In the genomic region with DNA sequence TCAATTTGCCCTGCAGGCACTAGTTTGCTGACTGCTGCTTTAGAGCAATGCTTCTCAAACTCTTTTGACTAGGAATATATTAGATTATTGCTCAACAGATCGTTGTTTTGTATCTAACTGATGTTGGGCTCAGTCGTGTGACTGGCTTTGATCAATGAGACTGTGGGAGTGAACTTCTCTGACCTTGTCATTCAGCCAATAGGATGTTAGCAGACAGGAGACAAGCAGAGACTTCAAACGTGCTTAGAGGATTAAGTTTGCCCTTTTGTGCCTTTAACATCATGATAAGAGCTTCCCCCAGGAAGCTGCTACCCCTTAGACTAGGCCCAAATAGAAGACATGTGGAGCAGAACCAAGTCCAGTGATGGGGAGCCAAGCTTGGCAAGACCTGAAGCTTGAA, we compare ENCODE assay signal across 1 cellular context.
A peak's percentile ranks its signal among the peaks of the same experiment; 100 is the strongest.
TF ChIP-seq lines count a peak whose summit lies in the region.

No MANE protein-coding gene starts in this region.

TF ChIP-seq in HepG2, 621 proteins besides CTCF, POLR2A, EP300 and RAD21 (continued from another document and continues in another):
- TF ChIP-seq, protein P1, sequence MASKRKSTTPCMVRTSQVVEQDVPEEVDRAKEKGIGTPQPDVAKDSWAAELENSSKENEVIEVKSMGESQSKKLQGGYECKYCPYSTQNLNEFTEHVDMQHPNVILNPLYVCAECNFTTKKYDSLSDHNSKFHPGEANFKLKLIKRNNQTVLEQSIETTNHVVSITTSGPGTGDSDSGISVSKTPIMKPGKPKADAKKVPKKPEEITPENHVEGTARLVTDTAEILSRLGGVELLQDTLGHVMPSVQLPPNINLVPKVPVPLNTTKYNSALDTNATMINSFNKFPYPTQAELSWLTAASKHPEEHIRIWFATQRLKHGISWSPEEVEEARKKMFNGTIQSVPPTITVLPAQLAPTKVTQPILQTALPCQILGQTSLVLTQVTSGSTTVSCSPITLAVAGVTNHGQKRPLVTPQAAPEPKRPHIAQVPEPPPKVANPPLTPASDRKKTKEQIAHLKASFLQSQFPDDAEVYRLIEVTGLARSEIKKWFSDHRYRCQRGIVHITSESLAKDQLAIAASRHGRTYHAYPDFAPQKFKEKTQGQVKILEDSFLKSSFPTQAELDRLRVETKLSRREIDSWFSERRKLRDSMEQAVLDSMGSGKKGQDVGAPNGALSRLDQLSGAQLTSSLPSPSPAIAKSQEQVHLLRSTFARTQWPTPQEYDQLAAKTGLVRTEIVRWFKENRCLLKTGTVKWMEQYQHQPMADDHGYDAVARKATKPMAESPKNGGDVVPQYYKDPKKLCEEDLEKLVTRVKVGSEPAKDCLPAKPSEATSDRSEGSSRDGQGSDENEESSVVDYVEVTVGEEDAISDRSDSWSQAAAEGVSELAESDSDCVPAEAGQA (IDR thresholded peaks at IDR 0.05; ENCODE audit: low read depth): no peak
- TF ChIP-seq, protein P1 (CRISPR knock-in tag; IDR thresholded peaks at IDR 0.05; ENCODE audit: borderline replicate concordance): no peak
- no peak for TF ChIP-seq ZNF891 (CRISPR knock-in tag; IDR thresholded peaks at IDR 0.05)
- TF ChIP-seq MTF1 (CRISPR knock-in tag; IDR thresholded peaks at IDR 0.05): no peak
- TF ChIP-seq ZNF549 (CRISPR knock-in tag; IDR thresholded peaks at IDR 0.05): no peak
- no peak for TF ChIP-seq ZNF7 (CRISPR knock-in tag; IDR thresholded peaks at IDR 0.05)
- no peak for TF ChIP-seq ZNF44 (CRISPR knock-in tag; IDR thresholded peaks at IDR 0.05)
- TF ChIP-seq, protein P2, sequence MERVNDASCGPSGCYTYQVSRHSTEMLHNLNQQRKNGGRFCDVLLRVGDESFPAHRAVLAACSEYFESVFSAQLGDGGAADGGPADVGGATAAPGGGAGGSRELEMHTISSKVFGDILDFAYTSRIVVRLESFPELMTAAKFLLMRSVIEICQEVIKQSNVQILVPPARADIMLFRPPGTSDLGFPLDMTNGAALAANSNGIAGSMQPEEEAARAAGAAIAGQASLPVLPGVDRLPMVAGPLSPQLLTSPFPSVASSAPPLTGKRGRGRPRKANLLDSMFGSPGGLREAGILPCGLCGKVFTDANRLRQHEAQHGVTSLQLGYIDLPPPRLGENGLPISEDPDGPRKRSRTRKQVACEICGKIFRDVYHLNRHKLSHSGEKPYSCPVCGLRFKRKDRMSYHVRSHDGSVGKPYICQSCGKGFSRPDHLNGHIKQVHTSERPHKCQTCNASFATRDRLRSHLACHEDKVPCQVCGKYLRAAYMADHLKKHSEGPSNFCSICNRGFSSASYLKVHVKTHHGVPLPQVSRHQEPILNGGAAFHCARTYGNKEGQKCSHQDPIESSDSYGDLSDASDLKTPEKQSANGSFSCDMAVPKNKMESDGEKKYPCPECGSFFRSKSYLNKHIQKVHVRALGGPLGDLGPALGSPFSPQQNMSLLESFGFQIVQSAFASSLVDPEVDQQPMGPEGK (CRISPR knock-in tag; IDR thresholded peaks at IDR 0.05): peak; percentile 54; the same call in 1 of the 2 replicates
- no peak for TF ChIP-seq ZBTB39 (CRISPR knock-in tag; IDR thresholded peaks at IDR 0.05)
- no peak for TF ChIP-seq CBX2 (IDR thresholded peaks at IDR 0.05; ENCODE audit: low read depth, low read length)
- no peak for TF ChIP-seq CBX2 (CRISPR knock-in tag; IDR thresholded peaks at IDR 0.05; ENCODE audit: low read depth)
- no peak for TF ChIP-seq ZMAT3 (CRISPR knock-in tag; conservative IDR thresholded peaks at IDR 0.05)
- TF ChIP-seq ZNF282 (IDR thresholded peaks at IDR 0.05; ENCODE audit: partially characterized antibody): no peak
- 0 out of 2 replicates have a peak, but pooled peaks have one; percentile 38 for TF ChIP-seq MED1 (CRISPR knock-in tag; IDR thresholded peaks at IDR 0.05)
- TF ChIP-seq FOXP1 (IDR thresholded peaks at IDR 0.05): no peak
- peak; percentile 56; the same call in 1 of the 2 replicates for TF ChIP-seq FOXP1 (CRISPR knock-in tag; IDR thresholded peaks at IDR 0.05)
- no peak for TF ChIP-seq ZNF788 (CRISPR knock-in tag; IDR thresholded peaks at IDR 0.05; ENCODE audit: borderline replicate concordance)
- TF ChIP-seq ZNF343 (CRISPR knock-in tag; IDR thresholded peaks at IDR 0.05): no peak
- TF ChIP-seq, protein P3, sequence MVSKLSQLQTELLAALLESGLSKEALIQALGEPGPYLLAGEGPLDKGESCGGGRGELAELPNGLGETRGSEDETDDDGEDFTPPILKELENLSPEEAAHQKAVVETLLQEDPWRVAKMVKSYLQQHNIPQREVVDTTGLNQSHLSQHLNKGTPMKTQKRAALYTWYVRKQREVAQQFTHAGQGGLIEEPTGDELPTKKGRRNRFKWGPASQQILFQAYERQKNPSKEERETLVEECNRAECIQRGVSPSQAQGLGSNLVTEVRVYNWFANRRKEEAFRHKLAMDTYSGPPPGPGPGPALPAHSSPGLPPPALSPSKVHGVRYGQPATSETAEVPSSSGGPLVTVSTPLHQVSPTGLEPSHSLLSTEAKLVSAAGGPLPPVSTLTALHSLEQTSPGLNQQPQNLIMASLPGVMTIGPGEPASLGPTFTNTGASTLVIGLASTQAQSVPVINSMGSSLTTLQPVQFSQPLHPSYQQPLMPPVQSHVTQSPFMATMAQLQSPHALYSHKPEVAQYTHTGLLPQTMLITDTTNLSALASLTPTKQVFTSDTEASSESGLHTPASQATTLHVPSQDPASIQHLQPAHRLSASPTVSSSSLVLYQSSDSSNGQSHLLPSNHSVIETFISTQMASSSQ (IDR thresholded peaks at IDR 0.05; ENCODE audit: low read depth): no peak; the same call in 1 of the 2 replicates
- TF ChIP-seq, protein P3 (CRISPR knock-in tag; IDR thresholded peaks at IDR 0.05; ENCODE audit: borderline replicate concordance): peak; percentile 66; the same call in 1 of the 2 replicates
- no peak for TF ChIP-seq ZNF292 (CRISPR knock-in tag; IDR thresholded peaks at IDR 0.05; ENCODE audit: borderline replicate concordance, low read depth)
- TF ChIP-seq JARID2 (CRISPR knock-in tag; IDR thresholded peaks at IDR 0.05; ENCODE audit: insufficient replicate concordance): no peak
- TF ChIP-seq HMG20A (CRISPR knock-in tag; IDR thresholded peaks at IDR 0.05; ENCODE audit: borderline replicate concordance): peak; percentile 44; the same call in 1 of the 2 replicates
- TF ChIP-seq, protein P4, sequence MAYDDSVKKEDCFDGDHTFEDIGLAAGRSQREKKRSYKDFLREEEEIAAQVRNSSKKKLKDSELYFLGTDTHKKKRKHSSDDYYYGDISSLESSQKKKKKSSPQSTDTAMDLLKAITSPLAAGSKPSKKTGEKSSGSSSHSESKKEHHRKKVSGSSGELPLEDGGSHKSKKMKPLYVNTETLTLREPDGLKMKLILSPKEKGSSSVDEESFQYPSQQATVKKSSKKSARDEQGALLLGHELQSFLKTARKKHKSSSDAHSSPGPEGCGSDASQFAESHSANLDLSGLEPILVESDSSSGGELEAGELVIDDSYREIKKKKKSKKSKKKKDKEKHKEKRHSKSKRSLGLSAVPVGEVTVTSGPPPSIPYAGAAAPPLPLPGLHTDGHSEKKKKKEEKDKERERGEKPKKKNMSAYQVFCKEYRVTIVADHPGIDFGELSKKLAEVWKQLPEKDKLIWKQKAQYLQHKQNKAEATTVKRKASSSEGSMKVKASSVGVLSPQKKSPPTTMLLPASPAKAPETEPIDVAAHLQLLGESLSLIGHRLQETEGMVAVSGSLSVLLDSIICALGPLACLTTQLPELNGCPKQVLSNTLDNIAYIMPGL (CRISPR knock-in tag; IDR thresholded peaks at IDR 0.05; ENCODE audit: borderline replicate concordance in 1 of 2, low read depth in 1 of 2): no peak
- TF ChIP-seq AHR (CRISPR knock-in tag; IDR thresholded peaks at IDR 0.05): no peak
- TF ChIP-seq, protein P5, sequence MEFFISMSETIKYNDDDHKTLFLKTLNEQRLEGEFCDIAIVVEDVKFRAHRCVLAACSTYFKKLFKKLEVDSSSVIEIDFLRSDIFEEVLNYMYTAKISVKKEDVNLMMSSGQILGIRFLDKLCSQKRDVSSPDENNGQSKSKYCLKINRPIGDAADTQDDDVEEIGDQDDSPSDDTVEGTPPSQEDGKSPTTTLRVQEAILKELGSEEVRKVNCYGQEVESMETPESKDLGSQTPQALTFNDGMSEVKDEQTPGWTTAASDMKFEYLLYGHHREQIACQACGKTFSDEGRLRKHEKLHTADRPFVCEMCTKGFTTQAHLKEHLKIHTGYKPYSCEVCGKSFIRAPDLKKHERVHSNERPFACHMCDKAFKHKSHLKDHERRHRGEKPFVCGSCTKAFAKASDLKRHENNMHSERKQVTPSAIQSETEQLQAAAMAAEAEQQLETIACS (CRISPR knock-in tag; IDR thresholded peaks at IDR 0.05): no peak
- TF ChIP-seq MYC (CRISPR knock-in tag; IDR thresholded peaks at IDR 0.05; ENCODE audit: borderline replicate concordance): no peak
- TF ChIP-seq ZNF558 (CRISPR knock-in tag; IDR thresholded peaks at IDR 0.05; ENCODE audit: borderline replicate concordance): no peak
- no peak for TF ChIP-seq HNRNPH1 (optimal IDR thresholded peaks at IDR 0.05; ENCODE audit: low read depth, low read length)
- no peak for TF ChIP-seq ZNF768 (CRISPR knock-in tag; IDR thresholded peaks at IDR 0.05)
- no peak for TF ChIP-seq ZNF10 (CRISPR knock-in tag; IDR thresholded peaks at IDR 0.05; ENCODE audit: borderline replicate concordance, low read depth)
- TF ChIP-seq RFX3 (CRISPR knock-in tag; IDR thresholded peaks at IDR 0.05): no peak
- no peak for TF ChIP-seq ZNF431 (CRISPR knock-in tag; IDR thresholded peaks at IDR 0.05; ENCODE audit: borderline replicate concordance, low read depth)
- TF ChIP-seq ZNF101 (CRISPR knock-in tag; IDR thresholded peaks at IDR 0.05; ENCODE audit: borderline replicate concordance, low read depth): no peak
- TF ChIP-seq HNF4G (IDR thresholded peaks at IDR 0.05; ENCODE audit: borderline replicate concordance, low read depth, low read length): peak; percentile 11; the same call in 1 of the 2 replicates
- no peak for TF ChIP-seq HNF4G (CRISPR knock-in tag; IDR thresholded peaks at IDR 0.05; ENCODE audit: borderline replicate concordance, low read depth)
- no peak for TF ChIP-seq ISX (CRISPR knock-in tag; conservative IDR thresholded peaks at IDR 0.05)
- no peak for TF ChIP-seq HOMEZ (CRISPR knock-in tag; IDR thresholded peaks at IDR 0.05; ENCODE audit: low read depth)
- no peak for TF ChIP-seq ZNF367 (CRISPR knock-in tag; IDR thresholded peaks at IDR 0.05; ENCODE audit: borderline replicate concordance)
- TF ChIP-seq NR2F6 (IDR thresholded peaks at IDR 0.05): peak; percentile 62
- peak; percentile 65 for TF ChIP-seq NR2F6 (CRISPR knock-in tag; IDR thresholded peaks at IDR 0.05)
- peak; percentile 75 for TF ChIP-seq CEBPG (CRISPR knock-in tag; IDR thresholded peaks at IDR 0.05)
- TF ChIP-seq ZNF562 (CRISPR knock-in tag; IDR thresholded peaks at IDR 0.05; ENCODE audit: borderline replicate concordance): no peak
